ENCODE assay signal across 18 cellular contexts in the genomic region with DNA sequence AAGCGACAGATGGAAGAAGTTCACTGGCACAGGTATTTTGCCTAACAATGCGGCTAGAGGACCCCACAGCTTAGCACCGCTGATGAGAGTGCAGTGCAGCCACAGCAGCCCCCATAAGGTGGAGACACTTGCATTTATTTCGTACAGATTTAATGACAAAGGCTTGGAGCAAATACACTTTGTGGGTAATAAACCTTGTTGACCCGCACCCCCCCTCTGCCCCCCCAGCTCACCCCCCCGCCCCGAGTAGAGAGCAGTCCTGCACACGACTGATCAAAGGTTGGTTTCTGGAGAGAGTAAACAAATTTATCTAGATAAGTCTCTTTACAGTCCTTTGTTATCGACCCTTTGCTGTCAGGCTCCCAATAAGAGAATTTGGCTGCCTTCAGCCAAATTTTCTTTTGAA.
DNase-seq lines count a peak whose midpoint lies in the region; ATAC-seq, FAIRE-seq and TF ChIP-seq lines count a peak whose summit lies in the region.
"Had no signal": no experiment of that assay in that cellular context is flagged by ENCODE, and none has a peak within 500 bp of the region (broad histone marks: within the 10 kb centered on the region; RNA-seq: fewer than 3 reads in every experiment).

No MANE protein-coding gene starts in this region.

- TF ChIP-seq EP300 in HepG2 (IDR thresholded peaks at IDR 0.05; ENCODE audit: low read depth in 2 of 2, low read length in 2 of 2) (0 out of 4 replicates have a peak, but pooled peaks of 1 of the 2 experiments have one; percentile 32), HepG2 (CRISPR knock-in tag; IDR thresholded peaks at IDR 0.05; ENCODE audit: borderline replicate concordance) (no peak)

- no TSS peak for BruUV-seq in HepG2 (replicated peaks; lab: Mats Ljungman, UMichigan)

- H3K4me1 ChIP-seq in body of pancreas (no peaks in the 10 kb centered on the region), HepG2 (ENCODE audit: insufficient read depth, low read length) (peaks cover 21% of the 10 kb centered on the region), small intestine (ENCODE audit: control insufficient read depth in 2 of 2, insufficient read depth in 1 of 2, low read depth in 1 of 2, low read length in 1 of 2) (no peaks in the 10 kb centered on the region)
- H3K4me1 ChIP-seq: BLaER1 treated with 17β-estradiol and CSF1 and Interleukin-3, amounts not matched to agents 10 nM and 100 nM had no signal

- 39 to 47% methylated on average over 9 of the region's 9 CpGs for WGBS in body of pancreas, 2 donors
- WGBS in HepG2 (ENCODE audit: low lambda C conversion rate), result 53% methylated on average over 5 of the region's 9 CpGs
- 47 to 70% (median 59%) methylated on average over 9 of the region's 9 CpGs for WGBS in small intestine, 3 donors

- ATAC-seq in body of pancreas (peak; percentile 50), HepG2 (peak; percentile 80)
- ATAC-seq: CD8-positive, alpha-beta T cell; GM23338 had no signal

- H3K79me2 ChIP-seq in HepG2 (ENCODE audit: insufficient read depth, low read length), result no peaks in the 10 kb centered on the region

- no peak for TF ChIP-seq CTCF in body of pancreas (IDR thresholded peaks at IDR 0.05)
- no peak for TF ChIP-seq CTCF in HepG2 (CRISPR knock-in tag; IDR thresholded peaks at IDR 0.05)

- DNase-seq in body of pancreas (no peak), HepG2 (ENCODE audit: low spot score) (peak; percentile 80), small intestine (peak; percentile 21), activated T-cell treated with anti-CD3 and anti-CD28 coated beads for 4 hours (no peak), T-helper 9 cell (no peak), NCI-H2171 treated with DMSO at 0.1 percent for 48 hours (lab: John Stamatoyannopoulos, UW) (no peak)
- DNase-seq: CD8-positive, alpha-beta T cell; DMS 273 treated with DMSO at 0.1 percent for 48 hours; DMS79; GDM1; HCEC 1CT had no signal

- no peak overlapping the region for H3K9ac ChIP-seq in HepG2 (ENCODE audit: insufficient read depth, low read depth, low read length)
- H3K9ac ChIP-seq: BLaER1 treated with 17β-estradiol and CSF1 and Interleukin-3, amounts not matched to agents 10 nM and 100 nM had no signal

- intact Hi-C loops in body of pancreas (cut with DNase I), result no loop called here
- intact Hi-C loops in HepG2 (cut with micrococcal nuclease; ENCODE audit: unreplicated experiment), result loop anchor here (10.0 kb wide), 1 partner anchor 94 kb away; a partner anchor contains a TSS

- H3K36me3 ChIP-seq in KOPT-K1 (ENCODE audit: insufficient read depth, low read length), result no peaks in the 10 kb centered on the region
- H3K36me3 ChIP-seq in body of pancreas (replicated peaks in 1 of 2; ENCODE audit: insufficient read depth in 1 of 2, low read depth in 2 of 2), result no peaks in the 10 kb centered on the region
- H3K36me3 ChIP-seq in HepG2 (replicated peaks in 1 of 2; ENCODE audit: control insufficient read depth in 1 of 2, insufficient read depth in 2 of 2, low read length in 2 of 2), result no peaks in the 10 kb centered on the region
- no peaks in the 10 kb centered on the region for H3K36me3 ChIP-seq in small intestine (ENCODE audit: control insufficient read depth in 2 of 2, insufficient read depth in 2 of 2, low read length in 2 of 2)

- in situ Hi-C loops in HepG2 (cut with HindIII; ENCODE audit: extremely low pct_ligation_motif_present, low pct_unique_long_range_greater_than_20kb), result no loop called here

- TF ChIP-seq RAD21 in HepG2 (CRISPR knock-in tag; IDR thresholded peaks at IDR 0.05), result no peak

- no peak overlapping the region for H2AFZ ChIP-seq in HepG2 (ENCODE audit: low read length)
- H2AFZ ChIP-seq: GM23338 had no signal

- POLR2A ChIA-PET in HepG2 (lab: Yijun Ruan, JAX), result interaction anchor here (0.6 kb wide), 1 partner anchor 1185 kb away, joined by 3 read pairs; no protein-coding TSS in a partner anchor

- H3K27me3 ChIP-seq in body of pancreas, result no peaks in the 10 kb centered on the region
- no peaks in the 10 kb centered on the region for H3K27me3 ChIP-seq in HepG2 (ENCODE audit: control insufficient read depth in 1 of 2, insufficient read depth in 2 of 2, low read length in 2 of 2)
- H3K27me3 ChIP-seq in small intestine (ENCODE audit: control insufficient read depth in 2 of 2, insufficient read depth in 2 of 2, low read length in 2 of 2), result no peaks in the 10 kb centered on the region
- H3K27me3 ChIP-seq: BLaER1 treated with 17β-estradiol and CSF1 and Interleukin-3, amounts not matched to agents 10 nM and 100 nM had no signal

- peak overlapping the region; percentile 67 for H3K27ac ChIP-seq in KOPT-K1 (ENCODE audit: low read depth, low read length, poor library complexity, severe bottlenecking)
- no peak overlapping the region for H3K27ac ChIP-seq in body of pancreas
- H3K27ac ChIP-seq in HepG2 (ENCODE audit: extremely low read length, insufficient read depth, low read length), result no peak overlapping the region
- no peak overlapping the region for H3K27ac ChIP-seq in small intestine (ENCODE audit: low read depth in 1 of 2, low read length in 1 of 2)
- H3K27ac ChIP-seq: BLaER1 treated with 17β-estradiol and CSF1 and Interleukin-3, amounts not matched to agents 10 nM and 100 nM; HL-60 had no signal

- H3K9me3 ChIP-seq in KOPT-K1 (ENCODE audit: insufficient read depth, low read length, poor library complexity, severe bottlenecking) (peaks cover 11% of the 10 kb centered on the region), body of pancreas (peaks cover 0 to 5% (median 0%) of the 10 kb centered on the region in 3 donors), HepG2 (ENCODE audit: low read length) (peaks cover 40% of the 10 kb centered on the region), small intestine (ENCODE audit: control insufficient read depth, low read depth) (no peaks in the 10 kb centered on the region)

- no peak overlapping the region for H3K4me2 ChIP-seq in HepG2 (ENCODE audit: low read depth, low read length)
- H3K4me2 ChIP-seq: BLaER1 treated with 17β-estradiol and CSF1 and Interleukin-3, amounts not matched to agents 10 nM and 100 nM; GM23338 had no signal

- TF ChIP-seq POLR2A in body of pancreas (IDR thresholded peaks at IDR 0.05) (no peak), HepG2 (IDR thresholded peaks at IDR 0.05; ENCODE audit: insufficient read depth in 1 of 2, low read depth in 2 of 2, low read length in 2 of 2) (no peak)

- H4K20me1 ChIP-seq in HepG2 (ENCODE audit: insufficient read depth, low read length), result no peaks in the 10 kb centered on the region
- H4K20me1 ChIP-seq: BLaER1 treated with 17β-estradiol and CSF1 and Interleukin-3, amounts not matched to agents 10 nM and 100 nM had no signal

- H3K4me3 ChIP-seq in body of pancreas (no peak overlapping the region), HepG2 (replicated peaks in 1 of 3; ENCODE audit: insufficient read depth in 1 of 3, low read depth in 2 of 3, low read length in 3 of 3) (no peak overlapping the region), small intestine (ENCODE audit: low read depth in 1 of 2, low read length in 2 of 2) (no peak overlapping the region)
- H3K4me3 ChIP-seq: BLaER1 treated with 17β-estradiol and CSF1 and Interleukin-3, amounts not matched to agents 10 nM and 100 nM; GM23338 had no signal

- CTCF ChIA-PET in HepG2 (lab: Yijun Ruan, JAX; ENCODE audit: low intra/inter-chr PET ratio, low total read pairs), result no interaction called here

- no peak for FAIRE-seq in HepG2 (lab: Jason Lieb, UNC)
- FAIRE-seq in small intestine (lab: Jason Lieb, UNC), result no peak
- FAIRE-seq: GM12892, GM18507, H54 had no signal

TF ChIP-seq in HepG2, 621 proteins besides CTCF, POLR2A, EP300 and RAD21 (continues in another document):
- peak; percentile 39; the same call in 1 of the 2 replicates for TF ChIP-seq SOX5 (CRISPR knock-in tag; IDR thresholded peaks at IDR 0.05; ENCODE audit: borderline replicate concordance)
- TF ChIP-seq ZNF572 (CRISPR knock-in tag; IDR thresholded peaks at IDR 0.05), result no peak
- peak; percentile 100 for TF ChIP-seq ZNF253 (CRISPR knock-in tag; IDR thresholded peaks at IDR 0.05; ENCODE audit: borderline replicate concordance)
- TF ChIP-seq, protein P1, sequence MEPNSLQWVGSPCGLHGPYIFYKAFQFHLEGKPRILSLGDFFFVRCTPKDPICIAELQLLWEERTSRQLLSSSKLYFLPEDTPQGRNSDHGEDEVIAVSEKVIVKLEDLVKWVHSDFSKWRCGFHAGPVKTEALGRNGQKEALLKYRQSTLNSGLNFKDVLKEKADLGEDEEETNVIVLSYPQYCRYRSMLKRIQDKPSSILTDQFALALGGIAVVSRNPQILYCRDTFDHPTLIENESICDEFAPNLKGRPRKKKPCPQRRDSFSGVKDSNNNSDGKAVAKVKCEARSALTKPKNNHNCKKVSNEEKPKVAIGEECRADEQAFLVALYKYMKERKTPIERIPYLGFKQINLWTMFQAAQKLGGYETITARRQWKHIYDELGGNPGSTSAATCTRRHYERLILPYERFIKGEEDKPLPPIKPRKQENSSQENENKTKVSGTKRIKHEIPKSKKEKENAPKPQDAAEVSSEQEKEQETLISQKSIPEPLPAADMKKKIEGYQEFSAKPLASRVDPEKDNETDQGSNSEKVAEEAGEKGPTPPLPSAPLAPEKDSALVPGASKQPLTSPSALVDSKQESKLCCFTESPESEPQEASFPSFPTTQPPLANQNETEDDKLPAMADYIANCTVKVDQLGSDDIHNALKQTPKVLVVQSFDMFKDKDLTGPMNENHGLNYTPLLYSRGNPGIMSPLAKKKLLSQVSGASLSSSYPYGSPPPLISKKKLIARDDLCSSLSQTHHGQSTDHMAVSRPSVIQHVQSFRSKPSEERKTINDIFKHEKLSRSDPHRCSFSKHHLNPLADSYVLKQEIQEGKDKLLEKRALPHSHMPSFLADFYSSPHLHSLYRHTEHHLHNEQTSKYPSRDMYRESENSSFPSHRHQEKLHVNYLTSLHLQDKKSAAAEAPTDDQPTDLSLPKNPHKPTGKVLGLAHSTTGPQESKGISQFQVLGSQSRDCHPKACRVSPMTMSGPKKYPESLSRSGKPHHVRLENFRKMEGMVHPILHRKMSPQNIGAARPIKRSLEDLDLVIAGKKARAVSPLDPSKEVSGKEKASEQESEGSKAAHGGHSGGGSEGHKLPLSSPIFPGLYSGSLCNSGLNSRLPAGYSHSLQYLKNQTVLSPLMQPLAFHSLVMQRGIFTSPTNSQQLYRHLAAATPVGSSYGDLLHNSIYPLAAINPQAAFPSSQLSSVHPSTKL (CRISPR knock-in tag; IDR thresholded peaks at IDR 0.05), result peak; percentile 30; the same call in 1 of the 2 replicates
- peak; percentile 90; the same call in 1 of the 2 replicates for TF ChIP-seq SETDB1 (CRISPR knock-in tag; IDR thresholded peaks at IDR 0.05; ENCODE audit: borderline replicate concordance)
- no peak for TF ChIP-seq SOX6 (IDR thresholded peaks at IDR 0.05)
- peak; percentile 69 for TF ChIP-seq SOX6 (CRISPR knock-in tag; IDR thresholded peaks at IDR 0.05)

Comparison
In these comparisons a context has a peak if more than half of its experiments do, and no peak if none do; other contexts are left out.
1. DNase-seq: peak in HepG2 (single experiment) and small intestine (single experiment); none in body of pancreas (0 of 4), activated T-cell treated with anti-CD3 and anti-CD28 coated beads for 4 hours (single experiment), T-helper 9 cell (single experiment) and NCI-H2171 treated with DMSO at 0.1 percent for 48 hours (single experiment).